In the genomic region with DNA sequence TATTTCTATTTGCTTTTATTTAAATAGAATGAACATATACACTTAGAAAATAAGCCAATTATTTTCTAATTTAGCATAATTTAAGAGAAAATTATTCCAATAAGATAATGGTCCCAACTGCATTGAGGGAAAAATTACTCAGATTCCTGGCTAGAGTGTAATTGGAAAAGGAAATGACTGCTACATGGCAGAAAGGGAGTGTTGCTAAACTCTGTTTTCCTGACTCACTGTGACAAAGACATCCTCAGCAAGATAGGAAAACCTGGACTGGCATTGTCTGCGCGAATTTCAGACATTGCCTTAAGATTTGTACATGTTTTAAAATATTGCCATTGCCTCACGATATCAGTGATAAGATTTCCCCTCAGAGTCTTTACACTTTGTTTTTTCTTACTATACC, we compare ENCODE assay signal across 9 cellular contexts. TPM values are rescaled to one million over a fixed set of nuclear protein-coding genes. Genes with fewer than 3 reads are reported as not detected.
DNase-seq lines count a peak whose midpoint lies in the region; ATAC-seq and TF ChIP-seq lines count a peak whose summit lies in the region.
"Had no signal": no experiment of that assay in that cellular context is flagged by ENCODE, and none has a peak within 500 bp of the region (broad histone marks: within the 10 kb centered on the region; RNA-seq: fewer than 3 reads in every experiment).

No MANE protein-coding gene starts in this region.

- CTCF ChIA-PET in activated CD8-positive, alpha-beta memory T cell treated with anti-CD3 and anti-CD28 coated beads, Interleukin-2, amount 10 ng/mL, durations not matched to agents 7 days and 5 days (lab: Charles Lee), result interaction anchor here (0.5 to 1.9 kb wide), 4 partner anchors 33 to 97 kb away, joined by 3 to 6 read pairs (median 4); no protein-coding TSS in a partner anchor

- H3K27me3 Mint-ChIP-seq in activated CD8-positive, alpha-beta memory T cell treated with anti-CD3 and anti-CD28 coated beads, Interleukin-2, amount 10 ng/mL, durations not matched to agents 7 days and 5 days, result no peaks in the 10 kb centered on the region

- peak overlapping the region; percentile 54 for H3K4me3 Mint-ChIP-seq in activated CD8-positive, alpha-beta memory T cell treated with anti-CD3 and anti-CD28 coated beads, Interleukin-2, amount 10 ng/mL, durations not matched to agents 7 days and 5 days

- no peak for TF ChIP-seq CTCF in fibroblast of lung (conservative IDR thresholded peaks at IDR 0.05 in 1 of 2, IDR thresholded peaks at IDR 0.05 in 1 of 2; ENCODE audit: low read depth in 1 of 2, low read length in 2 of 2)

- peaks cover 45% of the 10 kb centered on the region for H3K4me1 Mint-ChIP-seq in activated CD8-positive, alpha-beta memory T cell treated with anti-CD3 and anti-CD28 coated beads, Interleukin-2, amount 10 ng/mL, durations not matched to agents 7 days and 5 days

- peaks cover 42% of the 10 kb centered on the region for H3K36me3 Mint-ChIP-seq in activated CD8-positive, alpha-beta memory T cell treated with anti-CD3 and anti-CD28 coated beads, Interleukin-2, amount 10 ng/mL, durations not matched to agents 7 days and 5 days

- H3K79me2 ChIP-seq in fibroblast of lung (ENCODE audit: control insufficient read depth, insufficient read depth, low read length), result no peaks in the 10 kb centered on the region

- H3K27ac Mint-ChIP-seq in activated CD8-positive, alpha-beta memory T cell treated with anti-CD3 and anti-CD28 coated beads, Interleukin-2, amount 10 ng/mL, durations not matched to agents 7 days and 5 days, result no peak overlapping the region

- H3K9me3 ChIP-seq in SJSA1 (replicated peaks) (no peaks in the 10 kb centered on the region), fibroblast of lung (ENCODE audit: control insufficient read depth, insufficient read depth, low read depth, low read length) (no peaks in the 10 kb centered on the region), skeletal muscle satellite cell (replicated peaks; ENCODE audit: low read length) (no peaks in the 10 kb centered on the region)

- no peaks in the 10 kb centered on the region for H3K9me3 Mint-ChIP-seq in activated CD8-positive, alpha-beta memory T cell treated with anti-CD3 and anti-CD28 coated beads, Interleukin-2, amount 10 ng/mL, durations not matched to agents 7 days and 5 days (ENCODE audit: low read depth)

- peak overlapping the region; percentile 20 for H2AFZ ChIP-seq in fibroblast of lung (ENCODE audit: low read length)

- H3K4me1 ChIP-seq in SJSA1 (replicated peaks) (peaks cover 5% of the 10 kb centered on the region), fibroblast of lung (ENCODE audit: control insufficient read depth, extremely low read depth, insufficient read depth, low read length) (no peaks in the 10 kb centered on the region), skeletal muscle satellite cell (ENCODE audit: control insufficient read depth, insufficient read depth, low read length) (peaks cover 19% of the 10 kb centered on the region)

- peak overlapping the region; percentile 86 for H3K4me2 ChIP-seq in fibroblast of lung (ENCODE audit: extremely low read depth, insufficient read depth, low read length)
- peak overlapping the region; percentile 87 for H3K4me2 ChIP-seq in skeletal muscle satellite cell (ENCODE audit: low read length)

- H3K36me3 ChIP-seq in SJSA1 (no peaks in the 10 kb centered on the region), fibroblast of lung (ENCODE audit: control insufficient read depth, insufficient read depth, low read length) (no peaks in the 10 kb centered on the region), skeletal muscle satellite cell (ENCODE audit: insufficient read depth, low read length) (no peaks in the 10 kb centered on the region)

- DNase-seq in activated CD8-positive, alpha-beta memory T cell treated with anti-CD3 and anti-CD28 coated beads, Interleukin-2, amount 10 ng/mL, durations not matched to agents 7 days and 5 days, result no peak
- no peak for DNase-seq in activated CD8-positive, alpha-beta memory T cell treated with anti-CD3 and anti-CD28 coated beads, Interleukin-2, amount 50 U/mL, for 4 hours
- DNase-seq in SJSA1 (ENCODE audit: low read depth in 1 of 2, low spot score in 2 of 2), result peak in 1 of 2 experiments; percentile 53
- peak; percentile 85 to 92 for DNase-seq in fibroblast of lung (ENCODE audit: low read depth in 2 of 2)
- no peak for DNase-seq in NCI-H748 (lab: John Stamatoyannopoulos, UW; ENCODE audit: unreplicated experiment)
- DNase-seq in SKM-1 treated with dmso at 0.1 percent for 144 hours (lab: John Stamatoyannopoulos, UW; ENCODE audit: unreplicated experiment), result no peak
- DNase-seq: left cardiac atrium had no signal

- H3K4me3 ChIP-seq in SJSA1 (peak overlapping the region; percentile 35), fibroblast of lung (replicated peaks in 1 of 4; ENCODE audit: control extremely low read depth in 1 of 4, insufficient read depth in 1 of 4, low read depth in 3 of 4, low read length in 4 of 4) (peak overlapping the region in 3 of 4 experiments; percentile 59 to 80 (median 63)), skeletal muscle satellite cell (ENCODE audit: low read length) (peak overlapping the region; percentile 73)

- H3K9ac ChIP-seq in fibroblast of lung (ENCODE audit: insufficient read depth, low read length) (no peak overlapping the region), skeletal muscle satellite cell (ENCODE audit: low read depth, low read length) (peak overlapping the region; percentile 74)

- H3K27me3 ChIP-seq in SJSA1 (replicated peaks) (no peaks in the 10 kb centered on the region), fibroblast of lung (ENCODE audit: control insufficient read depth, insufficient read depth, low read length) (no peaks in the 10 kb centered on the region), skeletal muscle satellite cell (ENCODE audit: control insufficient read depth, insufficient read depth, low read length) (no peaks in the 10 kb centered on the region)

- H4K20me1 ChIP-seq in fibroblast of lung (ENCODE audit: control insufficient read depth, extremely low read depth, insufficient read depth, low read length), result no peaks in the 10 kb centered on the region

- ATAC-seq in activated CD8-positive, alpha-beta memory T cell treated with anti-CD3 and anti-CD28 coated beads, Interleukin-2, amount 10 ng/mL, durations not matched to agents 7 days and 5 days, result no peak
- ATAC-seq in GM21717 (IDR thresholded peaks at IDR 0.05; ENCODE audit: unreplicated experiment), result no peak

- H3K27ac ChIP-seq in SJSA1 (peak overlapping the region; percentile 39), fibroblast of lung (ENCODE audit: insufficient read depth, low read length) (peak overlapping the region; percentile 2)

RNA-seq across cellular contexts. Expression of a gene that starts 8.2 kb away (rescaled TPM):
- 1 to 10 TPM; 9.1 to 9.3 TPM for total RNA-seq in activated CD8-positive, alpha-beta memory T cell treated with anti-CD3 and anti-CD28 coated beads, Interleukin-2, amount 10 ng/mL, durations not matched to agents 7 days and 5 days
- total RNA-seq in SJSA1 (2014; rRNA removed; shearing (Covaris generic)), result 0.47 TPM in 1 of 2 replicates, not detected in the other
- 0.26 and 0.50 TPM in 2 replicates for total RNA-seq in fibroblast of lung
- 0.42 and 0.51 TPM in 2 replicates for polyA plus RNA-seq in fibroblast of lung
- polyA plus RNA-seq in fibroblast of lung (2012), result 0.41 and 0.47 TPM in 2 replicates
- not detected in 2 replicates for polyA minus RNA-seq in fibroblast of lung (ENCODE audit: low replicate concordance)
- total RNA-seq in skeletal muscle satellite cell (2012; rRNA removed), result 0.44 and 0.76 TPM in 2 replicates

Comparison
In these comparisons a context has a peak if more than half of its experiments do, and no peak if none do; other contexts are left out.
1. DNase-seq: peak in fibroblast of lung (2 of 2); none in activated CD8-positive, alpha-beta memory T cell treated with anti-CD3 and anti-CD28 coated beads, Interleukin-2, amount 10 ng/mL, durations not matched to agents 7 days and 5 days (single experiment), activated CD8-positive, alpha-beta memory T cell treated with anti-CD3 and anti-CD28 coated beads, Interleukin-2, amount 50 U/mL, for 4 hours (single experiment), NCI-H748 (single experiment) and SKM-1 treated with dmso at 0.1 percent for 144 hours (single experiment).
2. Peak in every context shown above with its lines, with median percentiles within 50 percentile points of each other: H3K4me3 ChIP-seq.